Comparison of ENCODE assay signal across 16 cellular contexts in genomic region chr11:10004526-10005113, GRCh38.
DNase-seq lines count a peak whose midpoint lies in the region; ATAC-seq, FAIRE-seq and TF ChIP-seq lines count a peak whose summit lies in the region.
"Had no signal": no experiment of that assay in that cellular context is flagged by ENCODE, and none has a peak within 500 bp of the region (broad histone marks: within the 10 kb centered on the region; RNA-seq: fewer than 3 reads in every experiment).

No MANE protein-coding gene starts in this region.

- peaks cover 5 to 25% of the 10 kb centered on the region in 2 experiments for H3K36me3 ChIP-seq in SK-N-SH (replicated peaks in 1 of 2; ENCODE audit: control insufficient read depth in 1 of 2, insufficient read depth in 2 of 2, low read length in 1 of 2)
- H3K36me3 ChIP-seq in Panc1 (ENCODE audit: control insufficient read depth, insufficient read depth, low read length) = no peaks in the 10 kb centered on the region; the same call in 1 of the 2 replicates
- H3K36me3 ChIP-seq: Peyer's patch had no signal

- H3K27me3 ChIP-seq in SK-N-SH (ENCODE audit: insufficient read depth) (no peaks in the 10 kb centered on the region), Panc1 (ENCODE audit: control insufficient read depth, insufficient read depth, low read length) (no peaks in the 10 kb centered on the region)
- H3K27me3 ChIP-seq: BLaER1 treated with 17β-estradiol and CSF1 and Interleukin-3, amounts not matched to agents 10 nM and 100 nM; Peyer's patch had no signal

- no peaks in the 10 kb centered on the region for H3K9me2 ChIP-seq in SK-N-SH

- H3F3A ChIP-seq in SK-N-SH (replicated peaks; ENCODE audit: insufficient read depth) = peaks cover 22% of the 10 kb centered on the region

- FAIRE-seq in urothelium cell line (lab: Jason Lieb, UNC) = peak; percentile 77

- H4K20me1 ChIP-seq in SK-N-SH (ENCODE audit: insufficient read depth) = no peaks in the 10 kb centered on the region
- H4K20me1 ChIP-seq: BLaER1 treated with 17β-estradiol and CSF1 and Interleukin-3, amounts not matched to agents 10 nM and 100 nM had no signal

- no peak overlapping the region for H3K9ac ChIP-seq in SK-N-SH
- H3K9ac ChIP-seq: BLaER1 treated with 17β-estradiol and CSF1 and Interleukin-3, amounts not matched to agents 10 nM and 100 nM had no signal

- H3K9me3 ChIP-seq in SK-N-SH (no peaks in the 10 kb centered on the region), Panc1 (ENCODE audit: control insufficient read depth, insufficient read depth, low read depth, low read length) (peaks cover 20% of the 10 kb centered on the region)
- H3K9me3 ChIP-seq: Peyer's patch had no signal

- H3K4me2 ChIP-seq in SK-N-SH = no peak overlapping the region
- H3K4me2 ChIP-seq: BLaER1 treated with 17β-estradiol and CSF1 and Interleukin-3, amounts not matched to agents 10 nM and 100 nM had no signal

- no TSS peak for BruUV-seq in Panc1 (replicated peaks; lab: Mats Ljungman, UMichigan)

- H3K79me2 ChIP-seq in SK-N-SH (ENCODE audit: insufficient read depth) = no peaks in the 10 kb centered on the region

- TF ChIP-seq CTCF in SK-N-SH (IDR thresholded peaks at IDR 0.05) (no peak), Panc1 (IDR thresholded peaks at IDR 0.05) (no peak)

- ATAC-seq in SK-N-SH treated with all-trans-retinoic acid at 6 μM for 48 hours (peak; percentile 32; the same call in 1 of the 3 replicates), Panc1 (no peak), left lobe of liver (no peak)

- H3K27ac ChIP-seq in SK-N-SH (ENCODE audit: low read depth in 2 of 2, low read length in 1 of 2) (no peak overlapping the region; a peak in 1 of 4 replicates), Panc1 (ENCODE audit: low read length) (peak overlapping the region; percentile 30; the same call in 1 of the 2 replicates)
- H3K27ac ChIP-seq: BLaER1 treated with 17β-estradiol and CSF1 and Interleukin-3, amounts not matched to agents 10 nM and 100 nM; Peyer's patch had no signal

- H3K4me1 ChIP-seq in SK-N-SH (ENCODE audit: control insufficient read depth in 1 of 2, insufficient read depth in 2 of 2, low read depth in 1 of 2, low read length in 1 of 2) = peaks cover 0 to 4% of the 10 kb centered on the region in 2 experiments; a peak in 2 of 4 replicates
- no peaks in the 10 kb centered on the region; the same call in 1 of the 2 replicates for H3K4me1 ChIP-seq in Panc1 (ENCODE audit: control insufficient read depth, insufficient read depth, low read length)
- H3K4me1 ChIP-seq: BLaER1 treated with 17β-estradiol and CSF1 and Interleukin-3, amounts not matched to agents 10 nM and 100 nM; Peyer's patch had no signal

- H3K4me3 ChIP-seq in SK-N-SH (ENCODE audit: low read depth in 2 of 2, low read length in 1 of 2) (no peak overlapping the region), Panc1 (ENCODE audit: low read depth in 2 of 2, low read length in 2 of 2) (no peak overlapping the region)
- H3K4me3 ChIP-seq: BLaER1 treated with 17β-estradiol and CSF1 and Interleukin-3, amounts not matched to agents 10 nM and 100 nM; Peyer's patch had no signal

- no peak for TF ChIP-seq EP300 in SK-N-SH (IDR thresholded peaks at IDR 0.05; ENCODE audit: borderline replicate concordance in 1 of 2, low read depth in 1 of 2, low read length in 1 of 2)

- intact Hi-C loops in Panc1 (cut with micrococcal nuclease; ENCODE audit: unreplicated experiment) = no loop called here

- POLR2A ChIA-PET in SK-N-SH (lab: Yijun Ruan, JAX) (interaction anchor here (0.6 kb wide), 1 partner anchor 25 kb away, joined by 3 read pairs; no protein-coding TSS in a partner anchor), Panc1 (lab: Charles Lee) (interaction anchor here (0.6 kb wide), 3 partner anchors 57 to 841 kb away, joined by 3 to 7 read pairs (median 7); no protein-coding TSS in a partner anchor)

- CTCF ChIA-PET in SK-N-SH (lab: Yijun Ruan, JAX) (interaction anchor here (1.4 to 2.1 kb wide), 2 partner anchors 8 to 31 kb away, joined by 4 to 8 read pairs; no protein-coding TSS in a partner anchor), Panc1 (lab: Charles Lee) (interaction anchor here (0.6 kb wide), 1 partner anchor 58 kb away, joined by 3 read pairs; no protein-coding TSS in a partner anchor)

- no peak for DNase-seq in SK-N-SH
- no peak for DNase-seq in Panc1 (ENCODE audit: low read depth, low spot score)
- peak; percentile 42 for DNase-seq in kidney tubule cell (ENCODE audit: low spot score)
- DNase-seq in urothelium cell line (ENCODE audit: low spot score) = no peak
- no peak for DNase-seq in left lobe of liver (ENCODE audit: low spot score)
- no peak for DNase-seq in NCI-H187 (lab: John Stamatoyannopoulos, UW)
- no peak for DNase-seq in superior temporal gyrus (ENCODE audit: extremely low spot score)
- DNase-seq: 8988T, NCI-H146, NCI-H2107, NCI-H446, NCI-H748 treated with DMSO at 0.1 percent for 48 hours, Peyer's patch, SHP77 had no signal

- in situ Hi-C loops in Panc1 (cut with HindIII; ENCODE audit: low pct_unique_long_range_greater_than_20kb, low sequenced_read_pairs) = no loop called here

- H2AFZ ChIP-seq in SK-N-SH (ENCODE audit: low read depth) = no peak overlapping the region

- WGBS in SK-N-SH (ENCODE audit: low lambda C conversion rate) = 100% methylated on average over 1 of the region's 1 CpG

- TF ChIP-seq RAD21 in SK-N-SH (IDR thresholded peaks at IDR 0.05; ENCODE audit: low read length) = no peak

TF ChIP-seq in SK-N-SH treated with all-trans-retinoic acid at 6 μM for 48 hours, 23 proteins besides CTCF, POLR2A, EP300 and RAD21:
- TF ChIP-seq PPARA (CRISPR knock-in tag; IDR thresholded peaks at IDR 0.05; ENCODE audit: borderline replicate concordance) (no peak), ARNTL (CRISPR knock-in tag; IDR thresholded peaks at IDR 0.05; ENCODE audit: borderline replicate concordance, low read depth) (no peak), ZC3H10 (CRISPR knock-in tag; IDR thresholded peaks at IDR 0.05) (no peak), POU6F1 (CRISPR knock-in tag; IDR thresholded peaks at IDR 0.05; ENCODE audit: borderline replicate concordance, low read depth) (no peak)

TF ChIP-seq in SK-N-SH, 30 proteins besides CTCF, POLR2A, EP300 and RAD21:
- TF ChIP-seq GATA2 (CRISPR knock-in tag; IDR thresholded peaks at IDR 0.05) (no peak), CHD2 (IDR thresholded peaks at IDR 0.05; ENCODE audit: low read length, partially characterized antibody) (no peak), FOXJ3 (CRISPR knock-in tag; IDR thresholded peaks at IDR 0.05) (no peak), SMC3 (IDR thresholded peaks at IDR 0.05; ENCODE audit: low read depth, low read length) (no peak), NFIC (IDR thresholded peaks at IDR 0.05; ENCODE audit: borderline replicate concordance) (no peak), MEF2A (IDR thresholded peaks at IDR 0.05; ENCODE audit: borderline replicate concordance, low read depth) (no peak), ELF1 (IDR thresholded peaks at IDR 0.05) (no peak), NRF1 (IDR thresholded peaks at IDR 0.05; ENCODE audit: low read depth, low read length) (no peak), YY1 (IDR thresholded peaks at IDR 0.05; ENCODE audit: low read depth) (no peak), USF1 (IDR thresholded peaks at IDR 0.05; ENCODE audit: borderline replicate concordance, low read depth) (no peak), SIN3A (IDR thresholded peaks at IDR 0.05; ENCODE audit: borderline replicate concordance, low read depth, low read length) (no peak), USF2 (IDR thresholded peaks at IDR 0.05; ENCODE audit: borderline replicate concordance, low read depth, low read length) (no peak), RCOR1 (IDR thresholded peaks at IDR 0.05; ENCODE audit: low read length) (no peak), RFX5 (IDR thresholded peaks at IDR 0.05; ENCODE audit: low read length) (no peak), TEAD4 (IDR thresholded peaks at IDR 0.05; ENCODE audit: borderline replicate concordance, insufficient read depth) (no peak), EZH2phosphoT487 (IDR thresholded peaks at IDR 0.05; ENCODE audit: borderline replicate concordance, low read depth) (no peak), POLR2AphosphoS5 (IDR thresholded peaks at IDR 0.05; ENCODE audit: low read depth, low read length) (no peak)
